Comparison of ENCODE assay signal across 8 cellular contexts in the genomic region with DNA sequence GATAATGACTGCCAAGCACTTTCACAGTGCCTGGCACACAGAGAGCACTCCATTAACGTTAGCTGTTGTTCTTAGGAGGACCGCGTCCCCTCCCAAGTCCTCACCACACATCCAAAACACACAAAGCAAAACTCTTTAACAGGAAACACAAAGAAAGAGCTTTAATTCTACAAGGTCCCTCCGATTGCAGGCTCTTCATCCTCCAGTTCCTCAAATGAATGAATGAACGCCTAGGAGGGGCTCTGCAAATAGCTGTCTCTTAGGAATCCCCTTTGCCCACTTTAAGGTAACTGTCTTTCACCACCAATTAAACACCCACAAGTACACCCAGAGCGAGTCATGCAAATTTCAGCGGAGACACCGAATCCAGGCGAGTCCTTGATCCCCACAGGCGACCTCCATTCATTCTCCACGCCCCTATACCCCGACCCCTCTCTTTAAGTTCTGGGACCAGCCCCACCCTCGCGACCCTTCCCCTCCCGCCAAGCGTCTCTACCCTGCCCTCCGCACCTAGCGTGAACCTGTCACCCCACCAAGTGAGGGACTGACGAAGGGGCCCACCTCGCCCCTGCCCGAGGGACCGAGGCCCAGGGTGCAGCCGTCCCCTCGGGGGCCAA. TPM values are rescaled to one million over a fixed set of nuclear protein-coding genes. Genes with fewer than 3 reads are reported as not detected.
DNase-seq lines count a peak whose midpoint lies in the region; ATAC-seq and FAIRE-seq lines count a peak whose summit lies in the region.

No MANE protein-coding gene starts in this region.

- H3K9me3 Mint-ChIP-seq in activated naive CD4-positive, alpha-beta T cell treated with anti-CD3 and anti-CD28 coated beads, Interleukin-2, amount 10 ng/mL, durations not matched to agents 7 days and 5 days, result no peaks in the 10 kb centered on the region
- no peaks in the 10 kb centered on the region for H3K9me3 Mint-ChIP-seq in activated T-helper 2 cell treated with anti-CD3 and anti-CD28 coated beads, Interferon-gamma antibody, Interleukin-2, Interleukin-4, amounts not matched to agents 10 μg/mL and 5 μg/mL and 100 μg/mL, durations not matched to agents 14 hours and 24 hours and 36 hours
- no peaks in the 10 kb centered on the region for H3K9me3 Mint-ChIP-seq in stimulated activated effector memory CD8-positive, alpha-beta T cell treated with anti-CD3 and anti-CD28 coated beads, Interleukin-12 subunit alpha, Interleukin-12 subunit beta, amount 100 ng/mL, for 72 hours

- no peak for FAIRE-seq in HTR-8/SVneo (lab: Jason Lieb, UNC)

- H3K27ac Mint-ChIP-seq in activated naive CD4-positive, alpha-beta T cell treated with anti-CD3 and anti-CD28 coated beads, Interleukin-2, amount 10 ng/mL, durations not matched to agents 7 days and 5 days, result peak overlapping the region; percentile 85
- H3K27ac Mint-ChIP-seq in activated T-helper 2 cell treated with anti-CD3 and anti-CD28 coated beads, Interferon-gamma antibody, Interleukin-2, Interleukin-4, amounts not matched to agents 10 μg/mL and 5 μg/mL and 100 μg/mL, durations not matched to agents 14 hours and 24 hours and 36 hours, result peak overlapping the region; percentile 78
- peak overlapping the region; percentile 99 for H3K27ac Mint-ChIP-seq in stimulated activated effector memory CD8-positive, alpha-beta T cell treated with anti-CD3 and anti-CD28 coated beads, Interleukin-12 subunit alpha, Interleukin-12 subunit beta, amount 100 ng/mL, for 72 hours

- peaks cover 32% of the 10 kb centered on the region for H3K4me1 Mint-ChIP-seq in activated naive CD4-positive, alpha-beta T cell treated with anti-CD3 and anti-CD28 coated beads, Interleukin-2, amount 10 ng/mL, durations not matched to agents 7 days and 5 days
- H3K4me1 Mint-ChIP-seq in activated T-helper 2 cell treated with anti-CD3 and anti-CD28 coated beads, Interferon-gamma antibody, Interleukin-2, Interleukin-4, amounts not matched to agents 10 μg/mL and 5 μg/mL and 100 μg/mL, durations not matched to agents 14 hours and 24 hours and 36 hours (ENCODE audit: low read depth), result peaks cover 15% of the 10 kb centered on the region
- H3K4me1 Mint-ChIP-seq in stimulated activated effector memory CD8-positive, alpha-beta T cell treated with anti-CD3 and anti-CD28 coated beads, Interleukin-12 subunit alpha, Interleukin-12 subunit beta, amount 100 ng/mL, for 72 hours, result peaks cover 18% of the 10 kb centered on the region

- no peaks in the 10 kb centered on the region for H3K36me3 Mint-ChIP-seq in activated naive CD4-positive, alpha-beta T cell treated with anti-CD3 and anti-CD28 coated beads, Interleukin-2, amount 10 ng/mL, durations not matched to agents 7 days and 5 days
- H3K36me3 Mint-ChIP-seq in activated T-helper 2 cell treated with anti-CD3 and anti-CD28 coated beads, Interferon-gamma antibody, Interleukin-2, Interleukin-4, amounts not matched to agents 10 μg/mL and 5 μg/mL and 100 μg/mL, durations not matched to agents 14 hours and 24 hours and 36 hours (ENCODE audit: low read depth), result no peaks in the 10 kb centered on the region
- H3K36me3 Mint-ChIP-seq in stimulated activated effector memory CD8-positive, alpha-beta T cell treated with anti-CD3 and anti-CD28 coated beads, Interleukin-12 subunit alpha, Interleukin-12 subunit beta, amount 100 ng/mL, for 72 hours, result peaks cover 9% of the 10 kb centered on the region

- ATAC-seq in HG03457 (IDR thresholded peaks at IDR 0.05; ENCODE audit: unreplicated experiment), result peak; percentile 23
- no peak for ATAC-seq in stimulated activated effector memory CD8-positive, alpha-beta T cell treated with anti-CD3 and anti-CD28 coated beads, Interleukin-12 subunit alpha, Interleukin-12 subunit beta, amount 100 ng/mL, for 72 hours

- H3K4me3 ChIP-seq in iPS-11a (ENCODE audit: low read depth, low read length), result peak overlapping the region; percentile 87

- CTCF ChIA-PET in activated naive CD4-positive, alpha-beta T cell treated with anti-CD3 and anti-CD28 coated beads, Interleukin-2, amount 10 ng/mL, durations not matched to agents 7 days and 5 days (lab: Charles Lee), result interaction anchor here (1.3 to 1.5 kb wide), 2 partner anchors 8 to 42 kb away, joined by 4 to 6 read pairs; no protein-coding TSS in a partner anchor

- H3K4me3 Mint-ChIP-seq in activated naive CD4-positive, alpha-beta T cell treated with anti-CD3 and anti-CD28 coated beads, Interleukin-2, amount 10 ng/mL, durations not matched to agents 7 days and 5 days, result peak overlapping the region; percentile 83
- H3K4me3 Mint-ChIP-seq in activated T-helper 2 cell treated with anti-CD3 and anti-CD28 coated beads, Interferon-gamma antibody, Interleukin-2, Interleukin-4, amounts not matched to agents 10 μg/mL and 5 μg/mL and 100 μg/mL, durations not matched to agents 14 hours and 24 hours and 36 hours (ENCODE audit: low read depth), result peak overlapping the region; percentile 83
- peak overlapping the region; percentile 86 for H3K4me3 Mint-ChIP-seq in stimulated activated effector memory CD8-positive, alpha-beta T cell treated with anti-CD3 and anti-CD28 coated beads, Interleukin-12 subunit alpha, Interleukin-12 subunit beta, amount 100 ng/mL, for 72 hours

- H3K27me3 Mint-ChIP-seq in activated naive CD4-positive, alpha-beta T cell treated with anti-CD3 and anti-CD28 coated beads, Interleukin-2, amount 10 ng/mL, durations not matched to agents 7 days and 5 days, result peaks cover 11% of the 10 kb centered on the region
- H3K27me3 Mint-ChIP-seq in activated T-helper 2 cell treated with anti-CD3 and anti-CD28 coated beads, Interferon-gamma antibody, Interleukin-2, Interleukin-4, amounts not matched to agents 10 μg/mL and 5 μg/mL and 100 μg/mL, durations not matched to agents 14 hours and 24 hours and 36 hours (ENCODE audit: low read depth), result no peaks in the 10 kb centered on the region

- intact Hi-C loops in activated T-helper 2 cell treated with anti-CD3 and anti-CD28 coated beads, Interferon-gamma antibody, Interleukin-2, Interleukin-4, amounts not matched to agents 10 μg/mL and 5 μg/mL and 100 μg/mL, durations not matched to agents 14 hours and 24 hours and 36 hours (cut with micrococcal nuclease), result loop anchor here (2.0 kb wide), 1 partner anchor 79 kb away; no protein-coding TSS in a partner anchor

- no peak for DNase-seq in activated naive CD4-positive, alpha-beta T cell treated with anti-CD3 and anti-CD28 coated beads, Interleukin-2, amount 10 ng/mL, durations not matched to agents 7 days and 5 days
- no peak for DNase-seq in activated naive CD4-positive, alpha-beta T cell treated with anti-CD3 and anti-CD28 coated beads, Interleukin-2, amount 50 U/mL, for 16 hours
- DNase-seq in activated T-helper 2 cell treated with anti-CD3 and anti-CD28 coated beads, Interferon-gamma antibody, Interleukin-2, Interleukin-4, amounts not matched to agents 10 μg/mL and 5 μg/mL and 100 μg/mL, durations not matched to agents 14 hours and 24 hours and 36 hours (ENCODE audit: low spot score), result no peak
- peak in 1 of 2 donors; percentile 51 for DNase-seq in stimulated activated effector memory CD8-positive, alpha-beta T cell treated with anti-CD3 and anti-CD28 coated beads, Interleukin-12 subunit alpha, Interleukin-12 subunit beta, amount 100 ng/mL, for 72 hours (ENCODE audit: low spot score in 2 of 2)
- DNase-seq in SIG-M5 treated with dmso at 0.1 percent for 504 hours (lab: John Stamatoyannopoulos, UW; ENCODE audit: unreplicated experiment), result no peak
- DNase-seq in HTR-8/SVneo (ENCODE audit: insufficient read length, low spot score), result no peak

RNA-seq across cellular contexts. Expression of gene TSC1, which starts 0.6 kb away (rescaled TPM):
- 29.1 and 29.8 TPM in 2 replicates for total RNA-seq in activated T-helper 2 cell treated with anti-CD3 and anti-CD28 coated beads, Interferon-gamma antibody, Interleukin-2, Interleukin-4, amounts not matched to agents 10 μg/mL and 5 μg/mL and 100 μg/mL, durations not matched to agents 14 hours and 24 hours and 36 hours

RNA-seq across cellular contexts. Expression of gene GFI1B, which starts 34.7 kb away (rescaled TPM):
- total RNA-seq in activated T-helper 2 cell treated with anti-CD3 and anti-CD28 coated beads, Interferon-gamma antibody, Interleukin-2, Interleukin-4, amounts not matched to agents 10 μg/mL and 5 μg/mL and 100 μg/mL, durations not matched to agents 14 hours and 24 hours and 36 hours, result not detected in 2 replicates
